Comparison of ENCODE assay signal across 18 cellular contexts in the genomic region with DNA sequence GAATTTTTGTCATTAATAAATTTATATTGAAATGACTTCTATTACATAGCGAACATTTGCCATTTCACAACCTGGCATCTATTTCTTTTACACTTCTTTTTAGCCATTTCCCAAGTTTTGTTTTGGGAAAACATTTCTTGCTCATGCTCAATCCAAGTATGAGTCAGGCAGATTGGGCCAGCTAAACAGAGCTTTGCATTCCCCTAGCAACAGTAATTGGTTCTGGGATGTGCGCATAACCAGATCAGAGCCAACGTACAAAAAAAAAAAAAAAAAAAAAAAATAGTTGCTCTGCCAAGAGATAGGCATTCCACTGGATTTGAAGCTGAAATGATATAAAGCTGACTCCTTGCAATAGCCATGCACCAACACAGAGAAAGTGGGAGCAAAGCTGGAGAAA. TPM values are rescaled to one million over a fixed set of nuclear protein-coding genes. Genes with fewer than 3 reads are reported as not detected.
DNase-seq lines count a peak whose midpoint lies in the region; ATAC-seq and TF ChIP-seq lines count a peak whose summit lies in the region.
"Had no signal": no experiment of that assay in that cellular context is flagged by ENCODE, and none has a peak within 500 bp of the region (broad histone marks: within the 10 kb centered on the region; RNA-seq: fewer than 3 reads in every experiment).

No MANE protein-coding gene starts in this region.

- ATAC-seq in GM21528 (IDR thresholded peaks at IDR 0.05; ENCODE audit: low FRiP score, unreplicated experiment) = no peak
- ATAC-seq: activated T-helper 17 cell treated with anti-CD3 and anti-CD28 coated beads, Interleukin-2, amount 50 U/mL, for 72 hours; T-cell had no signal

- H3K27me3 Mint-ChIP-seq in immature natural killer cell (ENCODE audit: low read depth in 3 of 3) = no peaks in the 10 kb centered on the region
- H3K27me3 Mint-ChIP-seq: activated CD4-positive, alpha-beta T cell treated with anti-CD3 and anti-CD28 coated beads, Interleukin-2, amount 10 ng/mL, durations not matched to agents 24 days and 14 days; activated T-helper 17 cell treated with anti-CD3 and anti-CD28 coated beads, Interleukin-2, amount 50 U/mL, for 72 hours; T-cell had no signal

- TF ChIP-seq POLR2A in adrenal gland (IDR thresholded peaks at IDR 0.05) = no peak

- H3K27me3 ChIP-seq in adrenal gland = no peaks in the 10 kb centered on the region
- H3K27me3 ChIP-seq: cardiac muscle cell had no signal

- no peaks in the 10 kb centered on the region for H3K9me3 ChIP-seq in adrenal gland (replicated peaks in 1 of 3)
- H3K9me3 ChIP-seq: Caco-2 had no signal

- H3K27ac Mint-ChIP-seq in immature natural killer cell = no peak overlapping the region
- H3K27ac Mint-ChIP-seq: activated CD4-positive, alpha-beta T cell treated with anti-CD3 and anti-CD28 coated beads, Interleukin-2, amount 10 ng/mL, durations not matched to agents 24 days and 14 days; activated T-helper 17 cell treated with anti-CD3 and anti-CD28 coated beads, Interleukin-2, amount 50 U/mL, for 72 hours; nephron progenitor cell; T-cell had no signal

- no peak for TF ChIP-seq CTCF in adrenal gland (IDR thresholded peaks at IDR 0.05)

- no peaks in the 10 kb centered on the region for H3K36me3 Mint-ChIP-seq in immature natural killer cell
- H3K36me3 Mint-ChIP-seq: T-cell had no signal

- H3K4me3 Mint-ChIP-seq in immature natural killer cell = no peak overlapping the region
- H3K4me3 Mint-ChIP-seq: activated CD4-positive, alpha-beta T cell treated with anti-CD3 and anti-CD28 coated beads, Interleukin-2, amount 10 ng/mL, durations not matched to agents 24 days and 14 days; activated T-helper 17 cell treated with anti-CD3 and anti-CD28 coated beads, Interleukin-2, amount 50 U/mL, for 72 hours; nephron progenitor cell; T-cell had no signal

- no peaks in the 10 kb centered on the region for H3K4me1 Mint-ChIP-seq in immature natural killer cell
- H3K4me1 Mint-ChIP-seq: activated CD4-positive, alpha-beta T cell treated with anti-CD3 and anti-CD28 coated beads, Interleukin-2, amount 10 ng/mL, durations not matched to agents 24 days and 14 days; activated T-helper 17 cell treated with anti-CD3 and anti-CD28 coated beads, Interleukin-2, amount 50 U/mL, for 72 hours; nephron progenitor cell; T-cell had no signal

- peaks cover 0 to 5% of the 10 kb centered on the region in 2 donors for H3K4me1 ChIP-seq in adrenal gland (replicated peaks in 1 of 2)

- DNase-seq in HCEC 1CT = peak; percentile 93
- DNase-seq in adrenal gland = peak in 6 of 7 donors; percentile 19 to 72 (median 64)
- peak; percentile 40 for DNase-seq in glomerular visceral epithelial cell (ENCODE audit: extremely low spot score)
- DNase-seq in skeletal muscle cell (ENCODE audit: low read depth) = peak; percentile 71
- DNase-seq in ecto neural progenitor cell (ENCODE audit: low spot score) = no peak
- DNase-seq in immature natural killer cell = no peak
- DNase-seq: activated CD4-positive, alpha-beta T cell treated with anti-CD3 and anti-CD28 coated beads, Interleukin-2, amount 10 ng/mL, durations not matched to agents 24 days and 14 days; Caco-2; Karpas-422; NCI-H2029 treated with DMSO at 0.1 percent for 48 hours; nephron progenitor cell; T-cell had no signal

- no peaks in the 10 kb centered on the region for H3K36me3 ChIP-seq in adrenal gland (replicated peaks in 1 of 2)
- H3K36me3 ChIP-seq: cardiac muscle cell had no signal

- intact Hi-C loops in adrenal gland (cut with DNase I) = no loop called here

- no peak overlapping the region for H3K27ac ChIP-seq in adrenal gland
- H3K27ac ChIP-seq: cardiac muscle cell, skin epidermis had no signal

- H3K4me3 ChIP-seq in adrenal gland = no peak overlapping the region
- no peak overlapping the region for H3K4me3 ChIP-seq in skeletal muscle cell (ENCODE audit: low read depth, low read length)
- H3K4me3 ChIP-seq: cardiac muscle cell, skin epidermis had no signal

- WGBS in adrenal gland, 4 donors = 57 to 75% (median 65%) methylated on average over 3 of the region's 3 CpGs

- H3K9me3 Mint-ChIP-seq in immature natural killer cell = peaks cover 7 to 23% (median 15%) of the 10 kb centered on the region in 6 donors
- H3K9me3 Mint-ChIP-seq: activated CD4-positive, alpha-beta T cell treated with anti-CD3 and anti-CD28 coated beads, Interleukin-2, amount 10 ng/mL, durations not matched to agents 24 days and 14 days; nephron progenitor cell had no signal

RNA-seq across cellular contexts. Expression of a gene that starts 37.6 kb away (rescaled TPM):
- total RNA-seq in adrenal gland = not detected
- not detected for polyA plus RNA-seq in adrenal gland
- not detected for polyA plus RNA-seq in immature natural killer cell
- total RNA-seq: activated CD4-positive, alpha-beta T cell treated with anti-CD3 and anti-CD28 coated beads, Interleukin-2, amount 10 ng/mL, durations not matched to agents 24 days and 14 days; activated T-helper 17 cell treated with anti-CD3 and anti-CD28 coated beads, Interleukin-2, amount 50 U/mL, for 72 hours; Caco-2; cardiac muscle cell; T-cell had no signal
- polyA plus RNA-seq: cardiac muscle cell, esophagus had no signal

RNA-seq across cellular contexts. Expression of a gene that starts 37.7 kb away (rescaled TPM):
- total RNA-seq in adrenal gland = not detected
- polyA plus RNA-seq in adrenal gland (under 1 TPM in 1 of 3 donors, not detected in 2; 0.17 TPM), immature natural killer cell (not detected)
- total RNA-seq: activated CD4-positive, alpha-beta T cell treated with anti-CD3 and anti-CD28 coated beads, Interleukin-2, amount 10 ng/mL, durations not matched to agents 24 days and 14 days; activated T-helper 17 cell treated with anti-CD3 and anti-CD28 coated beads, Interleukin-2, amount 50 U/mL, for 72 hours; Caco-2; cardiac muscle cell; T-cell; temporal lobe had no signal
- polyA plus RNA-seq: cardiac muscle cell had no signal

Comparison
In these comparisons a context has a peak if more than half of its experiments do, and no peak if none do; other contexts are left out.
1. DNase-seq: peak in HCEC 1CT (single experiment), adrenal gland (6 of 7), glomerular visceral epithelial cell (single experiment) and skeletal muscle cell (single experiment); none in ecto neural progenitor cell (single experiment) and immature natural killer cell (0 of 3).